In genomic region chr10:61795551-61795950, GRCh38 we compare ENCODE assay signal across 1 cellular context.
TF ChIP-seq lines count a peak whose summit lies in the region.

No MANE protein-coding gene starts in this region.

TF ChIP-seq in HepG2, 621 proteins besides CTCF, POLR2A, EP300 and RAD21 (continued from another document):
- TF ChIP-seq, protein P1, sequence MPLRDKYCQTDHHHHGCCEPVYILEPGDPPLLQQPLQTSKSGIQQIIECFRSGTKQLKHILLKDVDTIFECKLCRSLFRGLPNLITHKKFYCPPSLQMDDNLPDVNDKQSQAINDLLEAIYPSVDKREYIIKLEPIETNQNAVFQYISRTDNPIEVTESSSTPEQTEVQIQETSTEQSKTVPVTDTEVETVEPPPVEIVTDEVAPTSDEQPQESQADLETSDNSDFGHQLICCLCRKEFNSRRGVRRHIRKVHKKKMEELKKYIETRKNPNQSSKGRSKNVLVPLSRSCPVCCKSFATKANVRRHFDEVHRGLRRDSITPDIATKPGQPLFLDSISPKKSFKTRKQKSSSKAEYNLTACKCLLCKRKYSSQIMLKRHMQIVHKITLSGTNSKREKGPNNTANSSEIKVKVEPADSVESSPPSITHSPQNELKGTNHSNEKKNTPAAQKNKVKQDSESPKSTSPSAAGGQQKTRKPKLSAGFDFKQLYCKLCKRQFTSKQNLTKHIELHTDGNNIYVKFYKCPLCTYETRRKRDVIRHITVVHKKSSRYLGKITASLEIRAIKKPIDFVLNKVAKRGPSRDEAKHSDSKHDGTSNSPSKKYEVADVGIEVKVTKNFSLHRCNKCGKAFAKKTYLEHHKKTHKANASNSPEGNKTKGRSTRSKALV (CRISPR knock-in tag; IDR thresholded peaks at IDR 0.05): no peak
- TF ChIP-seq, protein P2, sequence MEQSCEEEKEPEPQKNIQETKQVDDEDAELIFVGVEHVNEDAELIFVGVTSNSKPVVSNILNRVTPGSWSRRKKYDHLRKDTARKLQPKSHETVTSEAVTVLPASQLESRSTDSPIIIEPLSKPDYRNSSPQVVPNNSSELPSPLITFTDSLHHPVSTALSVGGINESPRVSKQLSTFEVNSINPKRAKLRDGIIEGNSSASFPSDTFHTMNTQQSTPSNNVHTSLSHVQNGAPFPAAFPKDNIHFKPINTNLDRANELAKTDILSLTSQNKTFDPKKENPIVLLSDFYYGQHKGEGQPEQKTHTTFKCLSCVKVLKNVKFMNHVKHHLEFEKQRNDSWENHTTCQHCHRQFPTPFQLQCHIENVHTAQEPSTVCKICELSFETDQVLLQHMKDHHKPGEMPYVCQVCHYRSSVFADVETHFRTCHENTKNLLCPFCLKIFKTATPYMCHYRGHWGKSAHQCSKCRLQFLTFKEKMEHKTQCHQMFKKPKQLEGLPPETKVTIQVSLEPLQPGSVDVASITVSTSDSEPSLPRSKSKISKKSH (CRISPR knock-in tag; IDR thresholded peaks at IDR 0.05; ENCODE audit: borderline replicate concordance): no peak
- TF ChIP-seq MLXIP (CRISPR knock-in tag; IDR thresholded peaks at IDR 0.05; ENCODE audit: borderline replicate concordance) (no peak), KIAA2018 (CRISPR knock-in tag; IDR thresholded peaks at IDR 0.05; ENCODE audit: borderline replicate concordance) (no peak)
TF ChIP-seq in HepG2: peak in this region for 0.
